Comparison of ENCODE assay signal across 18 cellular contexts in the genomic region with DNA sequence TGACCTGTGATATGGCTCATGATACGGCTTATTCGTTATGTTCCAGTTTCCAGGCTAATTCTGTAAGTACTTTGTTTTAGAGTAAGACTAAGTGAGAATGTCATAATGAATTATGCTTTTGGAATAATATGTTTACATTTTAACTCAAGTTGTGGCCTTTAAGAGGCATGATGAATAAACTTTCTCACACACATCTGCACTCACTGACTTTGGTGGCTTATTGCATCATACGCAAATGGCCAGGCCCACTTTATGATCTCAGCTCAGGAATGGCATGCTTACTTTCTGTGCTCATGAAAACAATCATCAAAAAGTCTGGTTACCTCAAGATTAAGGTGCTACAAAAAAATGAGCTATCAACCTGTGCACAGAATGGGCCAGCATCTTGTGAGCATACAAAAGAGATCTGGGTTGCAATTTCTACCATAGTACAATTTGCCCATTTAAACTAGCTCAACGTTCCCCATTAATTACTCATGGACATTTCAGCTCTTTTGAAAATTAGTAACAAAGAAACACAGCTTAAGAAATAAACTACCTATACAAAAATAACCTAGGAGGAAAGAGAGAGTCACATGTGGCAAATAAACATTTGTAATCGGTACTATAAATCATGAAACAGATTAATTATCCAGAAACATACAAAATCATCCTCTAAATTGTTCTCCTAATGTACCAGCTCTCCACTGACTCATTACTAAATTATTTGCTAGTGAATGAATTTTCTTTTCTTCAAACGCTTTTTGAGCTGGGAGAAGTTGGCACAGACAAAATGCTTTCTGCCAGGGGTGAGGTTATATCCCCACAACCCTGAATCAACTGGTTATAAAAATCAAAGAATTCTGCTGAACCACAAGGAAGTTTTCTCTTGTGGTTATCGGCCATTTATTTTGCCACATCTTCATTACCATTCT.
DNase-seq lines count a peak whose midpoint lies in the region; ATAC-seq, FAIRE-seq and TF ChIP-seq lines count a peak whose summit lies in the region.
"Had no signal": no experiment of that assay in that cellular context is flagged by ENCODE, and none has a peak within 500 bp of the region (broad histone marks: within the 10 kb centered on the region; RNA-seq: fewer than 3 reads in every experiment).

No MANE protein-coding gene starts in this region.

- TF ChIP-seq CTCF in AG10803 (conservative IDR thresholded peaks at IDR 0.05; ENCODE audit: low read length) (no peak), endothelial cell of umbilical vein (IDR thresholded peaks at IDR 0.05; ENCODE audit: extremely low read depth in 1 of 2, insufficient read depth in 1 of 2, low read depth in 1 of 2, low read length in 2 of 2) (no peak), GM23338 (conservative IDR thresholded peaks at IDR 0.05; ENCODE audit: low read depth in 2 of 2) (no peak), CD14-positive monocyte (IDR thresholded peaks at IDR 0.05) (no peak)

- peak; percentile 21 for FAIRE-seq in RCC 7860 (lab: Jason Lieb, UNC)
- peak; percentile 12 for FAIRE-seq in endothelial cell of umbilical vein (lab: Jason Lieb, UNC)
- FAIRE-seq: frontal cortex had no signal

- H3K36me3 ChIP-seq in endothelial cell of umbilical vein (ENCODE audit: control insufficient read depth in 2 of 2, extremely low read depth in 1 of 2, insufficient read depth in 2 of 2, low read length in 2 of 2) (no peaks in the 10 kb centered on the region), GM23338 (ENCODE audit: insufficient read depth) (no peaks in the 10 kb centered on the region)
- H3K36me3 ChIP-seq: neural progenitor cell had no signal

- ATAC-seq in HG02840 (IDR thresholded peaks at IDR 0.05; ENCODE audit: low FRiP score, unreplicated experiment) (no peak), GM23338 (no peak)
- ATAC-seq: activated CD4-positive, alpha-beta T cell treated with anti-CD3 and anti-CD28 coated beads for 36 hours; left colon had no signal

- TF ChIP-seq POLR2A in endothelial cell of umbilical vein (IDR thresholded peaks at IDR 0.05; ENCODE audit: low read depth, low read length) = no peak

- intact Hi-C loops in endothelial cell of umbilical vein (cut with micrococcal nuclease) (no loop called here), CD14-positive monocyte (cut with micrococcal nuclease) (no loop called here)

- no peaks in the 10 kb centered on the region for H3F3A ChIP-seq in GM23338 (replicated peaks; ENCODE audit: low read depth)

- no peak overlapping the region for H3K27ac ChIP-seq in endothelial cell of umbilical vein (ENCODE audit: insufficient read depth, low read depth, low read length)
- no peak overlapping the region for H3K27ac ChIP-seq in GM23338 (ENCODE audit: low read depth)
- H3K27ac ChIP-seq: neural progenitor cell had no signal

- H4K20me1 ChIP-seq in endothelial cell of umbilical vein (replicated peaks; ENCODE audit: control insufficient read depth, extremely low read depth, insufficient read depth, low read length) (no peaks in the 10 kb centered on the region), GM23338 (replicated peaks; ENCODE audit: insufficient read depth) (no peaks in the 10 kb centered on the region)

- H3K79me2 ChIP-seq in endothelial cell of umbilical vein (ENCODE audit: control insufficient read depth, insufficient read depth, low read length) (no peaks in the 10 kb centered on the region), GM23338 (replicated peaks; ENCODE audit: insufficient read depth) (no peaks in the 10 kb centered on the region)

- H3K9me3 ChIP-seq in endothelial cell of umbilical vein (replicated peaks; ENCODE audit: control insufficient read depth, insufficient read depth, low read length) = no peaks in the 10 kb centered on the region

- H3K27me3 Mint-ChIP-seq in GM23338 (ENCODE audit: insufficient read depth, low read depth, poor library complexity) (no peaks in the 10 kb centered on the region), CD14-positive monocyte (ENCODE audit: low read depth in 3 of 3) (peaks cover 0 to 2% (median 1%) of the 10 kb centered on the region in 3 donors)
- H3K27me3 Mint-ChIP-seq: activated CD4-positive, alpha-beta T cell treated with anti-CD3 and anti-CD28 coated beads for 36 hours had no signal

- H3K9me3 Mint-ChIP-seq in GM23338 = peaks cover 5% of the 10 kb centered on the region; the same call in 2 of the 3 replicates
- H3K9me3 Mint-ChIP-seq in CD14-positive monocyte = peaks cover 0 to 9% (median 2%) of the 10 kb centered on the region in 7 donors

- 0 out of 2 replicates have a peak, but pooled peaks cover 8% of the 10 kb centered on the region for H3K9me2 ChIP-seq in GM23338 (ENCODE audit: insufficient read depth)

- H3K9me1 ChIP-seq in endothelial cell of umbilical vein (replicated peaks; ENCODE audit: control insufficient read depth, extremely low read depth, insufficient read depth, low read length) = no peaks in the 10 kb centered on the region

- H3K4me3 Mint-ChIP-seq in GM23338 (no peak overlapping the region), CD14-positive monocyte (no peak overlapping the region)
- H3K4me3 Mint-ChIP-seq: activated CD4-positive, alpha-beta T cell treated with anti-CD3 and anti-CD28 coated beads for 36 hours; neural progenitor cell had no signal

- H3K4me2 ChIP-seq in endothelial cell of umbilical vein (ENCODE audit: insufficient read depth, low read length) (peak overlapping the region; percentile 36), GM23338 (no peak overlapping the region)
- H3K4me2 ChIP-seq: neural progenitor cell had no signal

- H3K9ac ChIP-seq in endothelial cell of umbilical vein (replicated peaks; ENCODE audit: extremely low read depth, insufficient read depth, low read length) = no peak overlapping the region
- H3K9ac ChIP-seq: neural progenitor cell had no signal

- no peak overlapping the region for H3K4me3 ChIP-seq in AG10803 (ENCODE audit: low read length)
- H3K4me3 ChIP-seq in endothelial cell of umbilical vein (replicated peaks in 1 of 3; ENCODE audit: insufficient read depth in 1 of 3, low read depth in 1 of 3, low read length in 3 of 3) = no peak overlapping the region
- H3K4me3 ChIP-seq in GM23338 = no peak overlapping the region
- H3K4me3 ChIP-seq: neural progenitor cell had no signal

- dilution Hi-C loops in endothelial cell of umbilical vein (cut with MboI; ENCODE audit: extremely low pct_ligation_motif_present, low sequenced_read_pairs) = no loop called here

- H3K27ac Mint-ChIP-seq in GM23338 = no peak overlapping the region
- H3K27ac Mint-ChIP-seq in CD14-positive monocyte = no peak overlapping the region
- H3K27ac Mint-ChIP-seq: activated CD4-positive, alpha-beta T cell treated with anti-CD3 and anti-CD28 coated beads for 36 hours; activated T-helper 2 cell treated with anti-CD3 and anti-CD28 coated beads, Interferon-gamma antibody, Interleukin-2, Interleukin-4, amounts not matched to agents 10 μg/mL and 5 μg/mL and 100 μg/mL, durations not matched to agents 14 hours and 24 hours and 36 hours; neural progenitor cell had no signal

- no peaks in the 10 kb centered on the region for H3K27me3 ChIP-seq in endothelial cell of umbilical vein (ENCODE audit: control insufficient read depth in 2 of 2, insufficient read depth in 2 of 2, low read length in 2 of 2)
- H3K27me3 ChIP-seq in GM23338 (ENCODE audit: insufficient read depth) = no peaks in the 10 kb centered on the region
- H3K27me3 ChIP-seq: neural progenitor cell had no signal

- no TSS peak for BruUV-seq in endothelial cell of umbilical vein (replicated peaks; lab: Mats Ljungman, UMichigan)

- CTCF ChIA-PET in endothelial cell of umbilical vein (lab: Charles Lee) = interaction anchor here (0.9 to 1.4 kb wide), 7 partner anchors 10 to 596 kb away, joined by 3 to 6 read pairs (median 4); no protein-coding TSS in a partner anchor

- H3K4me1 Mint-ChIP-seq in GM23338 (no peaks in the 10 kb centered on the region), CD14-positive monocyte (no peaks in the 10 kb centered on the region)
- H3K4me1 Mint-ChIP-seq: activated CD4-positive, alpha-beta T cell treated with anti-CD3 and anti-CD28 coated beads for 36 hours; neural progenitor cell had no signal

- H3K36me3 Mint-ChIP-seq in GM23338 (ENCODE audit: low read depth) (no peaks in the 10 kb centered on the region; the same call in 2 of the 3 replicates), CD14-positive monocyte (no peaks in the 10 kb centered on the region)
- H3K36me3 Mint-ChIP-seq: neural progenitor cell had no signal

- H3K4me1 ChIP-seq in endothelial cell of umbilical vein (ENCODE audit: control insufficient read depth, extremely low read depth, insufficient read depth, low read length) (peaks cover 8% of the 10 kb centered on the region), GM23338 (ENCODE audit: insufficient read depth) (no peaks in the 10 kb centered on the region)
- H3K4me1 ChIP-seq: neural progenitor cell had no signal

- no peak overlapping the region for H2AFZ ChIP-seq in endothelial cell of umbilical vein (ENCODE audit: low read depth, low read length)
- H2AFZ ChIP-seq in GM23338 = no peak overlapping the region
- H2AFZ ChIP-seq: neural progenitor cell had no signal

- DNase-seq in AG10803 (ENCODE audit: low read depth) = peak; percentile 76
- peak; percentile 35 for DNase-seq in RCC 7860 (ENCODE audit: low spot score)
- peak; percentile 60 for DNase-seq in endothelial cell of umbilical vein (ENCODE audit: low read depth, low spot score)
- DNase-seq in myocyte (ENCODE audit: low read depth) = peak; percentile 61
- DNase-seq in NAMALWA (ENCODE audit: low spot score) = no peak
- DNase-seq in GM23338 (ENCODE audit: low spot score) = no peak
- DNase-seq in CD14-positive monocyte (ENCODE audit: low spot score) = no peak
- DNase-seq: activated CD4-positive, alpha-beta T cell treated with anti-CD3 and anti-CD28 coated beads for 36 hours; C1 segment of cervical spinal cord; caudate nucleus; KG1; left colon; NCI-H2029; NK-92 treated with Interleukin-12 subunit alpha and Interleukin-12 subunit beta, amount 100 ng/mL, for 24 hours had no signal

- POLR2A ChIA-PET in endothelial cell of umbilical vein (lab: Charles Lee) = no interaction called here

TF ChIP-seq in endothelial cell of umbilical vein, 7 proteins besides CTCF, POLR2A, EP300 and RAD21 (continues in another document):
- TF ChIP-seq, protein P1, sequence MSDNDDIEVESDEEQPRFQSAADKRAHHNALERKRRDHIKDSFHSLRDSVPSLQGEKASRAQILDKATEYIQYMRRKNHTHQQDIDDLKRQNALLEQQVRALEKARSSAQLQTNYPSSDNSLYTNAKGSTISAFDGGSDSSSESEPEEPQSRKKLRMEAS (IDR thresholded peaks at IDR 0.05; ENCODE audit: insufficient read depth, insufficient read length) = no peak
- no peak for TF ChIP-seq EZH2 (IDR thresholded peaks at IDR 0.05; ENCODE audit: borderline replicate concordance, low read depth, low read length, severe bottlenecking)

Comparison
In these comparisons a context has a peak if more than half of its experiments do, and no peak if none do; other contexts are left out.
1. DNase-seq: peak in AG10803 (single experiment), RCC 7860 (single experiment), endothelial cell of umbilical vein (single experiment) and myocyte (single experiment); none in NAMALWA (single experiment), GM23338 (single experiment) and CD14-positive monocyte (single experiment).